8 cellular contexts compared by ENCODE assay signal in the genomic region with DNA sequence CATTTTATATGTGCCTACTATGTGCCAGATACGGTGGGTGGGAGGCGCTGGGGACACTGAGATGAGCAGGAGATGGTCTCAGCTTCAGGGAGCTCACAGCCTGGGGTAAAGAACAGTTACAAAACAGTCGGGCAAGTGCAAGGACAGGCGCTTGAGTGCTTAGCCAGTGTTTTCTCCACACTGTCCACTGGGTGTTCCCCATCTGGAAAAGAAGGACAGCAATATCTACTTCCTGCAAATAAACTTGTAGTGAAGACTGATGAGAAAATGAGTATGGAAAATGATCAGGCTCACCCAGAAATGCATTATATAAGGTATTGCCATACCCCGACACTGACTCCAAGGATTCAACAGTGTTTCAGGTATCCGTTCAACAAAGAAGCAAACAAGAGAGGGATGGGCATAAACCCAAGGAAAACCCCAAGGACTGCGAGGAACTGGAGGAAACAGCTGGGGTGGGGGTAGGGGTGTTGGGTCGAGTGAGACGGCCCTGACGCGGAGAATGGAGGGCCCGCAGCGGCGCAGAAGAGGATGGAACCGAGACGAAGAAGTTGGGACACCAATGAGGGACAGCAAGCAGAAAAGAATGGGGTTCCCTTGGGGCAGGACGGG. TPM values are rescaled to one million over a fixed set of nuclear protein-coding genes. Genes with fewer than 3 reads are reported as not detected.
DNase-seq lines count a peak whose midpoint lies in the region; ATAC-seq, FAIRE-seq and TF ChIP-seq lines count a peak whose summit lies in the region.

No MANE protein-coding gene starts in this region.

- H3K27ac Mint-ChIP-seq in stimulated activated effector memory CD8-positive, alpha-beta T cell treated with anti-CD3 and anti-CD28 coated beads, Interleukin-12 subunit alpha, Interleukin-12 subunit beta, amount 100 ng/mL, for 72 hours: peak overlapping the region; percentile 90

- peak overlapping the region; percentile 87 for H3K4me3 Mint-ChIP-seq in stimulated activated effector memory CD8-positive, alpha-beta T cell treated with anti-CD3 and anti-CD28 coated beads, Interleukin-12 subunit alpha, Interleukin-12 subunit beta, amount 100 ng/mL, for 72 hours

- peak overlapping the region; percentile 81 for H3K4me3 ChIP-seq in Loucy (ENCODE audit: low read length, poor library complexity, severe bottlenecking)
- H3K4me3 ChIP-seq in brain microvascular endothelial cell (ENCODE audit: low read depth, low read length): peak overlapping the region; percentile 70
- H3K4me3 ChIP-seq in keratinocyte (ENCODE audit: control insufficient read depth in 2 of 3, extremely low read depth in 1 of 3, insufficient read depth in 2 of 3, low read depth in 1 of 3, low read length in 3 of 3): peak overlapping the region; percentile 59 to 73 (median 72)

- in situ Hi-C loops in brain microvascular endothelial cell (cut with HindIII; ENCODE audit: low pct_ligation_motif_present, low sequenced_read_pairs): no loop called here

- H3K4me1 ChIP-seq in Loucy (ENCODE audit: insufficient read depth, low read length, poor library complexity, severe bottlenecking): peaks cover 34% of the 10 kb centered on the region
- peaks cover 29% of the 10 kb centered on the region for H3K4me1 ChIP-seq in keratinocyte (ENCODE audit: control insufficient read depth, extremely low read depth, insufficient read depth, low read length)

- no peaks in the 10 kb centered on the region for H3K9me3 ChIP-seq in Loucy (ENCODE audit: insufficient read depth, low read depth, low read length)
- H3K9me3 ChIP-seq in keratinocyte (ENCODE audit: control insufficient read depth, low read depth, low read length): no peaks in the 10 kb centered on the region

- H3K79me2 ChIP-seq in Loucy (ENCODE audit: insufficient read depth, low read length) (peaks cover 48% of the 10 kb centered on the region), keratinocyte (ENCODE audit: control insufficient read depth, insufficient read depth, low read length) (peaks cover 35% of the 10 kb centered on the region)

- dilution Hi-C loops in keratinocyte (cut with MboI; ENCODE audit: extremely low pct_ligation_motif_present, low sequenced_read_pairs): no loop called here

- no peaks in the 10 kb centered on the region for H3K27me3 ChIP-seq in Loucy (ENCODE audit: insufficient read depth, low read length, poor library complexity, severe bottlenecking)
- H3K27me3 ChIP-seq in brain microvascular endothelial cell (replicated peaks): no peaks in the 10 kb centered on the region
- no peaks in the 10 kb centered on the region for H3K27me3 ChIP-seq in keratinocyte (ENCODE audit: control insufficient read depth, extremely low read depth, insufficient read depth, low read length)

- H3K9me2 ChIP-seq in Loucy (replicated peaks; ENCODE audit: low read depth, low read length): no peaks in the 10 kb centered on the region

- no peak overlapping the region for H3K27ac ChIP-seq in brain microvascular endothelial cell
- peak overlapping the region; percentile 20 for H3K27ac ChIP-seq in keratinocyte (ENCODE audit: control insufficient read depth, insufficient read depth, low read length)

- FAIRE-seq in keratinocyte (lab: Jason Lieb, UNC): no peak

- DNase-seq in NCI-H1417 (lab: John Stamatoyannopoulos, UW) (peak in 2 of 3 experiments; percentile 34 to 39), NCI-H1417 treated with DMSO at 0.1 percent for 48 hours (lab: John Stamatoyannopoulos, UW) (no peak), brain microvascular endothelial cell (peak; percentile 19), keratinocyte (ENCODE audit: low read depth, low spot score) (no peak), ecto neural progenitor cell (ENCODE audit: low spot score) (no peak)
- DNase-seq in stimulated activated effector memory CD8-positive, alpha-beta T cell treated with anti-CD3 and anti-CD28 coated beads, Interleukin-12 subunit alpha, Interleukin-12 subunit beta, amount 100 ng/mL, for 72 hours (ENCODE audit: low spot score in 2 of 2): no peak

- peaks cover 12% of the 10 kb centered on the region for H3K36me3 Mint-ChIP-seq in stimulated activated effector memory CD8-positive, alpha-beta T cell treated with anti-CD3 and anti-CD28 coated beads, Interleukin-12 subunit alpha, Interleukin-12 subunit beta, amount 100 ng/mL, for 72 hours

- H2AFZ ChIP-seq in Loucy (ENCODE audit: low read length) (peak overlapping the region; percentile 84; the same call in 1 of the 2 replicates), keratinocyte (ENCODE audit: control insufficient read depth, low read length) (peak overlapping the region; percentile 40)

- H3F3A ChIP-seq in Loucy (ENCODE audit: low read depth): no peaks in the 10 kb centered on the region

- H3K4me1 Mint-ChIP-seq in stimulated activated effector memory CD8-positive, alpha-beta T cell treated with anti-CD3 and anti-CD28 coated beads, Interleukin-12 subunit alpha, Interleukin-12 subunit beta, amount 100 ng/mL, for 72 hours: peaks cover 41% of the 10 kb centered on the region

- H3K36me3 ChIP-seq in Loucy (ENCODE audit: insufficient read depth, low read length) (no peaks in the 10 kb centered on the region), brain microvascular endothelial cell (replicated peaks) (no peaks in the 10 kb centered on the region), keratinocyte (ENCODE audit: control insufficient read depth in 2 of 2, extremely low read depth in 1 of 2, insufficient read depth in 2 of 2, low read length in 2 of 2) (no peaks in the 10 kb centered on the region)

- no peaks in the 10 kb centered on the region for H3K9me1 ChIP-seq in keratinocyte (ENCODE audit: control insufficient read depth, extremely low read depth, insufficient read depth, low read length)

- no peak for ATAC-seq in stimulated activated effector memory CD8-positive, alpha-beta T cell treated with anti-CD3 and anti-CD28 coated beads, Interleukin-12 subunit alpha, Interleukin-12 subunit beta, amount 100 ng/mL, for 72 hours
- ATAC-seq in HG02852 (IDR thresholded peaks at IDR 0.05; ENCODE audit: unreplicated experiment): no peak

- peak overlapping the region; percentile 79 for H3K9ac ChIP-seq in Loucy (ENCODE audit: low read depth, low read length, poor library complexity, severe bottlenecking)
- H3K9ac ChIP-seq in keratinocyte (ENCODE audit: control insufficient read depth, extremely low read depth, insufficient read depth, low read length): peak overlapping the region; percentile 63

- peak overlapping the region; percentile 95 for H3K4me2 ChIP-seq in Loucy (ENCODE audit: low read depth, low read length, poor library complexity, severe bottlenecking)
- H3K4me2 ChIP-seq in keratinocyte (ENCODE audit: control insufficient read depth, extremely low read depth, insufficient read depth, low read depth, low read length): peak overlapping the region; percentile 82

- TF ChIP-seq CTCF in Loucy (conservative IDR thresholded peaks at IDR 0.05; ENCODE audit: low read length) (no peak), brain microvascular endothelial cell (IDR thresholded peaks at IDR 0.05; ENCODE audit: low read depth, low read length, missing control alignments) (peak; percentile 45), keratinocyte (optimal IDR thresholded peaks at IDR 0.05 in 1 of 3, IDR thresholded peaks at IDR 0.05 in 1 of 3, conservative IDR thresholded peaks at IDR 0.05 in 1 of 3; ENCODE audit: extremely low read depth in 1 of 3, insufficient read depth in 2 of 3, low read length in 3 of 3) (peak in 1 of 3 experiments; percentile 4)

- peaks cover 22% of the 10 kb centered on the region for H4K20me1 ChIP-seq in Loucy (ENCODE audit: insufficient read depth, low read length, poor library complexity, severe bottlenecking)
- no peaks in the 10 kb centered on the region for H4K20me1 ChIP-seq in keratinocyte (ENCODE audit: control insufficient read depth, extremely low read depth, insufficient read depth, low read length)

- H3K9me3 Mint-ChIP-seq in stimulated activated effector memory CD8-positive, alpha-beta T cell treated with anti-CD3 and anti-CD28 coated beads, Interleukin-12 subunit alpha, Interleukin-12 subunit beta, amount 100 ng/mL, for 72 hours: no peaks in the 10 kb centered on the region

RNA-seq across cellular contexts. Expression of gene TMEM185A, which starts 0.8 kb away (rescaled TPM):
- 19.5 to 23.0 TPM (median 21.1 TPM) in 3 replicates for polyA plus RNA-seq in keratinocyte
- 26.5 TPM for polyA plus RNA-seq in keratinocyte (2011; ENCODE audit: low read depth)
- 11.2 and 16.2 TPM in 2 replicates for polyA plus RNA-seq in keratinocyte (2011; cell fraction: cytosol; rRNA removed)
- polyA plus RNA-seq in keratinocyte (2011; cell fraction: nucleus; rRNA removed): 31.8 and 34.0 TPM in 2 replicates
- polyA plus RNA-seq in keratinocyte (2012; ENCODE audit: low replicate concordance): 16.9 and 28.0 TPM in 2 replicates
- polyA minus RNA-seq in keratinocyte: 27.4 to 181 TPM (median 30.0 TPM) in 3 replicates
- 27.4 TPM for polyA minus RNA-seq in keratinocyte (2011; cell fraction: cytosol; rRNA and poly(A)+ RNA removed)
- 32.1 and 32.3 TPM in 2 replicates for polyA minus RNA-seq in keratinocyte (2011; cell fraction: nucleus; rRNA and poly(A)+ RNA removed)

RNA-seq across cellular contexts. Expression of gene HSFX2, which starts 35.7 kb away (rescaled TPM):
- polyA plus RNA-seq in keratinocyte: 0.10 to 0.40 TPM (median 0.39 TPM) in 3 replicates
- polyA plus RNA-seq in keratinocyte (2011; ENCODE audit: low read depth): not detected
- 0.06 and 0.12 TPM in 2 replicates for polyA plus RNA-seq in keratinocyte (2011; cell fraction: cytosol; rRNA removed)
- polyA plus RNA-seq in keratinocyte (2011; cell fraction: nucleus; rRNA removed): 0.43 and 1.1 TPM in 2 replicates
- polyA plus RNA-seq in keratinocyte (2012; ENCODE audit: low replicate concordance): 0.32 TPM in 1 of 2 replicates, not detected in the other
- polyA minus RNA-seq in keratinocyte: 0.53 TPM in 1 of 3 replicates, not detected in the others
- polyA minus RNA-seq in keratinocyte (2011; cell fraction: cytosol; rRNA and poly(A)+ RNA removed): not detected
- 0.42 TPM in 1 of 2 replicates, not detected in the other for polyA minus RNA-seq in keratinocyte (2011; cell fraction: nucleus; rRNA and poly(A)+ RNA removed)

RNA-seq across cellular contexts. Expression of gene MAGEA9B, which starts 43.5 kb away (rescaled TPM):
- polyA plus RNA-seq in keratinocyte: not detected in 3 replicates
- not detected for polyA plus RNA-seq in keratinocyte (2011; ENCODE audit: low read depth)
- polyA plus RNA-seq in keratinocyte (2011; cell fraction: cytosol; rRNA removed): not detected in 2 replicates
- not detected in 2 replicates for polyA plus RNA-seq in keratinocyte (2011; cell fraction: nucleus; rRNA removed)
- polyA plus RNA-seq in keratinocyte (2012; ENCODE audit: low replicate concordance): not detected in 2 replicates
- not detected in 3 replicates for polyA minus RNA-seq in keratinocyte
- polyA minus RNA-seq in keratinocyte (2011; cell fraction: cytosol; rRNA and poly(A)+ RNA removed): not detected
- not detected in 2 replicates for polyA minus RNA-seq in keratinocyte (2011; cell fraction: nucleus; rRNA and poly(A)+ RNA removed)

Comparison
In these comparisons a context has a peak if more than half of its experiments do, and no peak if none do; other contexts are left out.
1. DNase-seq: peak in NCI-H1417 (2 of 3) and brain microvascular endothelial cell (single experiment); none in NCI-H1417 treated with DMSO at 0.1 percent for 48 hours (single experiment), keratinocyte (single experiment), stimulated activated effector memory CD8-positive, alpha-beta T cell treated with anti-CD3 and anti-CD28 coated beads, Interleukin-12 subunit alpha, Interleukin-12 subunit beta, amount 100 ng/mL, for 72 hours (0 of 2) and ecto neural progenitor cell (single experiment).
2. Peak in every context shown above with its lines, with median percentiles within 50 percentile points of each other: H3K4me3 ChIP-seq.